In genomic region chr6:31822038-31822821, GRCh38 we compare ENCODE assay signal across 8 cellular contexts. TPM values are rescaled to one million over a fixed set of nuclear protein-coding genes. Genes with fewer than 3 reads are reported as not detected.
DNase-seq lines count a peak whose midpoint lies in the region; ATAC-seq and TF ChIP-seq lines count a peak whose summit lies in the region.

No MANE protein-coding gene starts in this region.

- peak overlapping the region; percentile 95 for H3K9ac ChIP-seq in muscle layer of colon (ENCODE audit: low read length)
- H3K9ac ChIP-seq in stomach smooth muscle (ENCODE audit: low read length in 2 of 2), result peak overlapping the region; percentile 88 to 97

- H3K36me3 ChIP-seq in HEK293 (ENCODE audit: control insufficient read depth in 2 of 2, insufficient read depth in 1 of 2, low read length in 2 of 2) (peaks cover 0 to 25% of the 10 kb centered on the region in 2 experiments; a peak in 1 of 3 replicates), PC-9 (ENCODE audit: low read depth) (no peaks in the 10 kb centered on the region), muscle layer of colon (ENCODE audit: insufficient read depth, low read length) (no peaks in the 10 kb centered on the region), stomach smooth muscle (ENCODE audit: control insufficient read depth in 2 of 2, insufficient read depth in 2 of 2, low read length in 2 of 2) (no peaks in the 10 kb centered on the region)

- no peaks in the 10 kb centered on the region for H3K9me2 ChIP-seq in PC-9 (ENCODE audit: insufficient read depth)

- peaks cover 69% of the 10 kb centered on the region for H3K79me2 ChIP-seq in PC-9 (ENCODE audit: low read depth)

- H3K9me3 ChIP-seq in HEK293 (ENCODE audit: control insufficient read depth, insufficient read depth, low read depth, low read length) (no peaks in the 10 kb centered on the region), PC-9 (ENCODE audit: insufficient read depth, low read depth) (no peaks in the 10 kb centered on the region), muscle layer of colon (ENCODE audit: low read length) (no peaks in the 10 kb centered on the region), stomach smooth muscle (ENCODE audit: control insufficient read depth in 2 of 2, low read length in 2 of 2) (peaks cover 0 to 4% of the 10 kb centered on the region in 2 donors)

- H3K4me3 Mint-ChIP-seq in activated T-cell treated with anti-CD3 and anti-CD28 coated beads, Interleukin-2, amount 50 U/mL, for 72 hours, result peak overlapping the region; percentile 88 to 96

- H3K9me3 Mint-ChIP-seq in activated T-cell treated with anti-CD3 and anti-CD28 coated beads, Interleukin-2, amount 50 U/mL, for 72 hours, result no peaks in the 10 kb centered on the region

- DNase-seq in DMS53 treated with DMSO at 0.1 percent for 48 hours (lab: John Stamatoyannopoulos, UW; ENCODE audit: unreplicated experiment) (peak; percentile 63), PC-9 (peak; percentile 87 to 96), fibroblast of gingiva (ENCODE audit: low read depth) (peak; percentile 98), NCI-H1436 treated with DMSO at 0.1 percent for 48 hours (lab: John Stamatoyannopoulos, UW) (no peak)
- peak; percentile 66 to 69 for DNase-seq in activated T-cell treated with anti-CD3 and anti-CD28 coated beads, Interleukin-2, amount 50 U/mL, for 72 hours

- CTCF ChIA-PET in HEK293 (lab: Yijun Ruan, JAX) (interaction anchor here (0.6 to 2.0 kb wide), 4 partner anchors 15 to 236 kb away, joined by 3 to 10 read pairs (median 6); partner anchors contain the start of genes LSM2 and LST1), PC-9 (lab: Charles Lee) (interaction anchor here (0.6 kb wide), 1 partner anchor 833 kb away, joined by 3 read pairs; no protein-coding TSS in a partner anchor)

- TSS peak; percentile 66 for BruUV-seq in PC-9 (replicated peaks; lab: Mats Ljungman, UMichigan)

- peak; percentile 50 for ATAC-seq in activated T-cell treated with anti-CD3 and anti-CD28 coated beads, Interleukin-2, amount 50 U/mL, for 72 hours (replicated peaks in 1 of 2)

- POLR2A ChIA-PET in HEK293 (lab: Yijun Ruan, JAX) (interaction anchor here (0.6 to 1.2 kb wide), 8 partner anchors 7 to 142 kb away, joined by 3 to 6 read pairs (median 4); partner anchors contain the start of genes LSM2, VARS1 and VWA7), PC-9 (lab: Charles Lee; ENCODE audit: unreplicated experiment) (interaction anchor here (0.6 to 0.7 kb wide), 3 partner anchors 8 to 1148 kb away, joined by 3 to 10 read pairs (median 8); partner anchors contain the start of gene NEU1)

- peaks cover 19% of the 10 kb centered on the region for H4K20me1 ChIP-seq in PC-9 (ENCODE audit: insufficient read depth)

- no peaks in the 10 kb centered on the region for H3K27me3 Mint-ChIP-seq in activated T-cell treated with anti-CD3 and anti-CD28 coated beads, Interleukin-2, amount 50 U/mL, for 72 hours (ENCODE audit: low read depth)

- H3K4me1 ChIP-seq in HEK293 (ENCODE audit: control insufficient read depth, insufficient read depth, low read length) (no peaks in the 10 kb centered on the region; the same call in 1 of the 2 replicates), PC-9 (replicated peaks; ENCODE audit: insufficient read depth) (peaks cover 72% of the 10 kb centered on the region), muscle layer of colon (ENCODE audit: insufficient read depth, low read length) (peaks cover 48% of the 10 kb centered on the region), stomach smooth muscle (ENCODE audit: control insufficient read depth, insufficient read depth, low read length) (peaks cover 31% of the 10 kb centered on the region)

- peak overlapping the region; percentile 39 for H2AFZ ChIP-seq in PC-9

- peaks cover 96% of the 10 kb centered on the region for H3F3A ChIP-seq in PC-9 (ENCODE audit: insufficient read depth, low read depth)

- peak overlapping the region; percentile 98 for H3K4me2 ChIP-seq in PC-9

- intact Hi-C loops in PC-9 (cut with micrococcal nuclease; ENCODE audit: unreplicated experiment), result loop anchor here (10.0 kb wide), 2 partner anchors 277 to 1153 kb away; partner anchors contain the start of genes ATP6V1G2, DDX39B and NFKBIL1

- peaks cover 74% of the 10 kb centered on the region for H3K4me1 Mint-ChIP-seq in activated T-cell treated with anti-CD3 and anti-CD28 coated beads, Interleukin-2, amount 50 U/mL, for 72 hours (ENCODE audit: low read depth)

- H3K27ac ChIP-seq in HEK293 (ENCODE audit: extremely low read depth, low read depth, low read length) (peak overlapping the region; percentile 12; the same call in 1 of the 2 replicates), PC-9 (peak overlapping the region; percentile 98), muscle layer of colon (ENCODE audit: low read depth, low read length) (peak overlapping the region; percentile 94), stomach smooth muscle (ENCODE audit: low read length) (peak overlapping the region; percentile 99)

- TF ChIP-seq CTCF in HEK293 (tag by site-specific recombination; IDR thresholded peaks at IDR 0.05) (no peak), PC-9 (conservative IDR thresholded peaks at IDR 0.05) (no peak)

- peak overlapping the region; percentile 42 for H3K4me3 ChIP-seq in HEK293 (ENCODE audit: low read depth, low read length)
- peak overlapping the region; percentile 81 for H3K4me3 ChIP-seq in PC-9
- H3K4me3 ChIP-seq in muscle layer of colon (ENCODE audit: low read depth in 1 of 2, low read length in 2 of 2), result peak overlapping the region; percentile 66 to 74
- H3K4me3 ChIP-seq in stomach smooth muscle (ENCODE audit: low read length in 2 of 2), result peak overlapping the region; percentile 81 to 83

- peak overlapping the region; percentile 82 for H3K27ac Mint-ChIP-seq in activated T-cell treated with anti-CD3 and anti-CD28 coated beads, Interleukin-2, amount 50 U/mL, for 72 hours

- no peaks in the 10 kb centered on the region for H3K36me3 Mint-ChIP-seq in activated T-cell treated with anti-CD3 and anti-CD28 coated beads, Interleukin-2, amount 50 U/mL, for 72 hours (ENCODE audit: insufficient read depth in 2 of 2)

- no peaks in the 10 kb centered on the region for H3K27me3 ChIP-seq in PC-9 (ENCODE audit: insufficient read depth, low read depth)
- H3K27me3 ChIP-seq in muscle layer of colon (ENCODE audit: control insufficient read depth in 1 of 2, insufficient read depth in 2 of 2, low read length in 2 of 2), result no peaks in the 10 kb centered on the region
- H3K27me3 ChIP-seq in stomach smooth muscle (ENCODE audit: control insufficient read depth in 1 of 2, insufficient read depth in 2 of 2, low read length in 2 of 2), result no peaks in the 10 kb centered on the region

TF ChIP-seq in HEK293, 187 proteins besides CTCF, POLR2A, EP300 and RAD21 (continues in another document):
- TF ChIP-seq ZNF600 (tag by site-specific recombination; IDR thresholded peaks at IDR 0.05) (0 out of 2 replicates have a peak, but pooled peaks have one; percentile 10), ZNF121 (tag by site-specific recombination; IDR thresholded peaks at IDR 0.05) (no peak), ZBTB10 (tag by site-specific recombination; IDR thresholded peaks at IDR 0.05) (no peak), ZBTB48 (tag by site-specific recombination; IDR thresholded peaks at IDR 0.05) (peak; percentile 64; the same call in 1 of the 2 replicates), ZNF544 (tag by site-specific recombination; IDR thresholded peaks at IDR 0.05) (no peak), ZFP37 (tag by site-specific recombination; IDR thresholded peaks at IDR 0.05) (no peak), HOXD13 (CRISPR knock-in tag; IDR thresholded peaks at IDR 0.05; ENCODE audit: borderline replicate concordance) (no peak), WT1 (tag by site-specific recombination; IDR thresholded peaks at IDR 0.05) (peak; percentile 67)

RNA-seq across cellular contexts. Expression of gene HSPA1B, which starts 5.3 kb away (rescaled TPM):
- total RNA-seq in PC-9 (2021), result 334 and 340 TPM in 2 replicates
- total RNA-seq in activated T-cell treated with anti-CD3 and anti-CD28 coated beads, Interleukin-2, amount 50 U/mL, for 72 hours, result 10 to 100 TPM; 31.6 to 44.9 TPM

RNA-seq across cellular contexts. Expression of gene HSPA1A, which starts 6.9 kb away (rescaled TPM):
- 378 and 385 TPM in 2 replicates for total RNA-seq in PC-9 (2021)
- total RNA-seq in activated T-cell treated with anti-CD3 and anti-CD28 coated beads, Interleukin-2, amount 50 U/mL, for 72 hours, result 10 to 100 TPM; 16.5 to 37.6 TPM

RNA-seq across cellular contexts. Expression of gene HSPA1L, which starts 7.1 kb away (rescaled TPM):
- total RNA-seq in PC-9 (2021), result 2.3 and 2.6 TPM in 2 replicates
- 1 to 10 TPM; 2.9 to 3.1 TPM for total RNA-seq in activated T-cell treated with anti-CD3 and anti-CD28 coated beads, Interleukin-2, amount 50 U/mL, for 72 hours

RNA-seq across cellular contexts. Expression of gene LSM2, which starts 15.5 kb away (rescaled TPM):
- total RNA-seq in PC-9 (2021), result 67.5 and 74.3 TPM in 2 replicates
- 100 to 1,000 TPM; 122 to 123 TPM for total RNA-seq in activated T-cell treated with anti-CD3 and anti-CD28 coated beads, Interleukin-2, amount 50 U/mL, for 72 hours

RNA-seq across cellular contexts. Expression of gene VARS1, which starts 26.7 kb away (rescaled TPM):
- total RNA-seq in PC-9 (2021), result 99.6 and 124 TPM in 2 replicates
- total RNA-seq in activated T-cell treated with anti-CD3 and anti-CD28 coated beads, Interleukin-2, amount 50 U/mL, for 72 hours, result 100 to 1,000 TPM in 1 of 2 donors, 10 to 100 TPM in 1; 91.3 to 101 TPM

Comparison
In these comparisons a context has a peak if more than half of its experiments do, and no peak if none do; other contexts are left out.
1. H3K27ac ChIP-seq: peak in every context shown above with its lines; median percentile 99 in stomach smooth muscle; 98 in PC-9; 94 in muscle layer of colon; 12 in HEK293.